Comparison of ENCODE assay signal across 24 cellular contexts in the genomic region with DNA sequence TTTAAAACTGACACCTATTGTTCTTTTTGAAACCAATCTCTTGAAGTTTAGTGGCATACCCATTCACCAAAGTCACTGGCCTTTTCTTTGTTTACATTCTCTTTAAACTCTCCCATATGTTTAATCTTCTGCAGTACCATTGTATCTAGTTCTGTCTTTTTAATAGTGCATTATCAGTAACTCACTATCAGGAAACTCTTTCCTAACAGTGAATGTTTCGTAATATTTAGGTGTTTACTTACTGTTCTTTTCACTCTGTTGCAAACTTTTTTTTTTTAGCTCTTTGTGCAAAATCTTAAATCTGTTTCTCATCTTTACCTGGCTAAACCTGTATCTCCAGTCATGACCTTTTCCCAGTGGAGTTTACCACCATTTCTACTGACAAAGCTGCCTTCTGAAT. TPM values are rescaled to one million over a fixed set of nuclear protein-coding genes. Genes with fewer than 3 reads are reported as not detected.
"Had no signal": no experiment of that assay in that cellular context is flagged by ENCODE, and none has a peak within 500 bp of the region (broad histone marks: within the 10 kb centered on the region; RNA-seq: fewer than 3 reads in every experiment).

No MANE protein-coding gene starts in this region.

- H3K4me1 Mint-ChIP-seq: activated naive CD4-positive, alpha-beta T cell treated with anti-CD3 and anti-CD28 coated beads, Interleukin-2, amount 50 U/mL, for 24 hours had no signal

- H3K27me3 Mint-ChIP-seq: activated CD8-positive, alpha-beta memory T cell treated with anti-CD3 and anti-CD28 coated beads, Interleukin-2, amount 10 ng/mL, durations not matched to agents 7 days and 5 days; activated naive CD4-positive, alpha-beta T cell treated with anti-CD3 and anti-CD28 coated beads, Interleukin-2, amount 50 U/mL, for 24 hours; T-helper 17 cell had no signal

- H3K9me3 Mint-ChIP-seq: activated naive CD4-positive, alpha-beta T cell treated with anti-CD3 and anti-CD28 coated beads, Interleukin-2, amount 50 U/mL, for 24 hours; activated T-cell treated with anti-CD3 and anti-CD28 coated beads, Interleukin-2, amount 50 U/mL, for 4 hours; nephron had no signal

- H3K27me3 ChIP-seq: adrenal gland, spleen, stomach, testis had no signal

- H3K36me3 Mint-ChIP-seq: activated naive CD4-positive, alpha-beta T cell treated with anti-CD3 and anti-CD28 coated beads, Interleukin-2, amount 50 U/mL, for 24 hours had no signal

- H3K9me3 ChIP-seq: adrenal gland, psoas muscle, spleen, stomach, testis had no signal

- H3K4me3 ChIP-seq: adrenal gland, psoas muscle, spleen, stomach, testis had no signal

- H3K4me3 Mint-ChIP-seq: activated CD8-positive, alpha-beta memory T cell treated with anti-CD3 and anti-CD28 coated beads, Interleukin-2, amount 10 ng/mL, durations not matched to agents 7 days and 5 days; activated naive CD4-positive, alpha-beta T cell treated with anti-CD3 and anti-CD28 coated beads, Interleukin-2, amount 50 U/mL, for 24 hours; activated T-cell treated with anti-CD3 and anti-CD28 coated beads, Interleukin-2, amount 50 U/mL, for 4 hours; nephron; T-helper 17 cell had no signal

- DNase-seq: activated CD4-positive, alpha-beta T cell treated with anti-CD3 and anti-CD28 coated beads, Interleukin-2, amount 50 U/mL, for 48 hours; activated CD8-positive, alpha-beta memory T cell treated with anti-CD3 and anti-CD28 coated beads, Interleukin-2, amount 10 ng/mL, durations not matched to agents 7 days and 5 days; activated effector memory CD4-positive, alpha-beta T cell treated with anti-CD3 and anti-CD28 coated beads, Interleukin-2, amount 50 U/mL, for 16 hours; activated T-cell treated with anti-CD3 and anti-CD28 coated beads, Interleukin-2, amount 50 U/mL, for 4 hours; adrenal gland; caudate nucleus; hippocampal formation; occipital lobe; psoas muscle; spleen; stimulated activated CD4-positive, alpha-beta T cell treated with anti-CD3 and anti-CD28 coated beads, Interleukin-1b, Interleukin-23, amount 100 ng/mL, for 48 hours; stomach; T-helper 17 cell; testis; WERI-Rb-1 had no signal

- H3K27ac Mint-ChIP-seq: activated CD8-positive, alpha-beta memory T cell treated with anti-CD3 and anti-CD28 coated beads, Interleukin-2, amount 10 ng/mL, durations not matched to agents 7 days and 5 days; activated naive CD4-positive, alpha-beta T cell treated with anti-CD3 and anti-CD28 coated beads, Interleukin-2, amount 50 U/mL, for 24 hours; nephron had no signal

- ATAC-seq: activated CD8-positive, alpha-beta memory T cell treated with anti-CD3 and anti-CD28 coated beads, Interleukin-2, amount 10 ng/mL, durations not matched to agents 7 days and 5 days; activated T-cell treated with anti-CD3 and anti-CD28 coated beads, Interleukin-2, amount 50 U/mL, for 4 hours; psoas muscle; sciatic nerve; T-helper 17 cell had no signal

- FAIRE-seq: colon had no signal

- H3K27ac ChIP-seq: adrenal gland, psoas muscle, stomach, testis, WERI-Rb-1 had no signal

RNA-seq across cellular contexts. Expression of gene SMIM32, which starts 43.1 kb away (rescaled TPM):
- total RNA-seq: activated CD8-positive, alpha-beta memory T cell treated with anti-CD3 and anti-CD28 coated beads, Interleukin-2, amount 10 ng/mL, durations not matched to agents 7 days and 5 days; activated T-cell treated with anti-CD3 and anti-CD28 coated beads, Interleukin-2, amount 50 U/mL, for 4 hours; adrenal gland; glomerular endothelial cell; lower leg skin; mesenteric fat pad; occipital lobe; sciatic nerve; T-helper 17 cell; ureter had no signal
- polyA plus RNA-seq: adrenal gland, esophagus, spleen had no signal
